In genomic region chr15:66505818-66506217, GRCh38 we compare ENCODE assay signal across 9 cellular contexts. TPM values are rescaled to one million over a fixed set of nuclear protein-coding genes. Genes with fewer than 3 reads are reported as not detected.
DNase-seq lines count a peak whose midpoint lies in the region; TF ChIP-seq lines count a peak whose summit lies in the region.
"Had no signal": no experiment of that assay in that cellular context is flagged by ENCODE, and none has a peak within 500 bp of the region (broad histone marks: within the 10 kb centered on the region; RNA-seq: fewer than 3 reads in every experiment).

No MANE protein-coding gene starts in this region.

- H3K4me2 ChIP-seq in mesendoderm (ENCODE audit: low read length): peak overlapping the region; percentile 89

- H3K4me3 ChIP-seq in HUES48 (ENCODE audit: low read depth, low read length) (peak overlapping the region; percentile 98), mesendoderm (ENCODE audit: low read length) (peak overlapping the region; percentile 99)

- CTCF ChIA-PET in MCF 10A (lab: Yijun Ruan, JAX): no interaction called here

- H4K5ac ChIP-seq in mesendoderm (ENCODE audit: low read length): no peak overlapping the region

- no peak overlapping the region for H3K23ac ChIP-seq in mesendoderm (ENCODE audit: low read length)

- H2BK15ac ChIP-seq in mesendoderm (replicated peaks; ENCODE audit: low read depth): no peak overlapping the region

- peaks cover 49% of the 10 kb centered on the region for H3K36me3 ChIP-seq in HUES48 (ENCODE audit: control insufficient read depth, insufficient read depth, low read length)
- peaks cover 4% of the 10 kb centered on the region for H3K36me3 ChIP-seq in mesendoderm (ENCODE audit: control insufficient read depth, insufficient read depth, low read length)

- H3K9me3 Mint-ChIP-seq in MCF 10A (ENCODE audit: unreplicated experiment): no peaks in the 10 kb centered on the region

- no peaks in the 10 kb centered on the region for H3K27me3 Mint-ChIP-seq in MCF 10A (ENCODE audit: insufficient read depth, unreplicated experiment)

- H2BK120ac ChIP-seq in mesendoderm (ENCODE audit: low read depth, low read length): no peak overlapping the region

- peaks cover 6% of the 10 kb centered on the region for H3K79me1 ChIP-seq in mesendoderm (ENCODE audit: low read length)

- peak overlapping the region; percentile 99 for H3K56ac ChIP-seq in mesendoderm (ENCODE audit: low read length)

- peak overlapping the region; percentile 83 for H3K4me3 Mint-ChIP-seq in MCF 10A (ENCODE audit: unreplicated experiment)

- no peak overlapping the region for H3K4ac ChIP-seq in mesendoderm (ENCODE audit: low read depth, low read length)

- H2AK5ac ChIP-seq in mesendoderm (ENCODE audit: low read length): no peak overlapping the region

- POLR2A ChIA-PET in MCF 10A (lab: Yijun Ruan, JAX): interaction anchor here (0.6 to 3.7 kb wide), 27 partner anchors 9 to 1227 kb away, joined by 3 to 90 read pairs (median 4); partner anchors contain the start of genes MAP2K1 and MAP2K5

- no CpG with 5 or more reads among the region's 4 CpGs for WGBS in mesendoderm (ENCODE audit: extremely low coverage, insufficient coverage, low lambda C conversion rate)

- peak overlapping the region; percentile 97 for H3K27ac ChIP-seq in 22Rv1
- peak overlapping the region; percentile 92 for H3K27ac ChIP-seq in HUES48 (ENCODE audit: low read depth, low read length)
- H3K27ac ChIP-seq in mesendoderm (ENCODE audit: low read depth, low read length): peak overlapping the region; percentile 71

- no peaks in the 10 kb centered on the region for H3K27me3 ChIP-seq in HUES48 (ENCODE audit: control insufficient read depth, insufficient read depth, low read length)
- H3K27me3 ChIP-seq in mesendoderm (ENCODE audit: insufficient read depth, low read length, poor library complexity): no peaks in the 10 kb centered on the region

- peak overlapping the region; percentile 94 for H3K27ac Mint-ChIP-seq in MCF 10A (ENCODE audit: low read depth, unreplicated experiment)

- H3K4me1 ChIP-seq in HUES48 (ENCODE audit: control insufficient read depth, insufficient read depth, low read length) (peaks cover 12% of the 10 kb centered on the region; the same call in 1 of the 2 replicates), mesendoderm (ENCODE audit: control insufficient read depth, low read depth, low read length) (peaks cover 3% of the 10 kb centered on the region)

- peaks cover 41% of the 10 kb centered on the region for H3K36me3 Mint-ChIP-seq in MCF 10A (ENCODE audit: insufficient read depth, unreplicated experiment)

- DNase-seq in MCF 10A (ENCODE audit: unreplicated experiment) (no peak), mesendoderm (no peak), DMS 273 treated with DMSO at 0.1 percent for 48 hours (lab: John Stamatoyannopoulos, UW) (no peak), NCI-H187 treated with DMSO at 0.1 percent for 48 hours (lab: John Stamatoyannopoulos, UW) (no peak), NCI-H2081 (lab: John Stamatoyannopoulos, UW) (no peak), HUDEP-2 (lab: John Stamatoyannopoulos, UW; ENCODE audit: unreplicated experiment in 76 of 76) (no peak)
- DNase-seq: NCI-H1930 had no signal

- H3K79me2 ChIP-seq in mesendoderm (ENCODE audit: control insufficient read depth, insufficient read depth, low read length): peaks cover 46% of the 10 kb centered on the region

- intact Hi-C loops in MCF 10A (cut with micrococcal nuclease): loop anchor here (2.0 kb wide), 1 partner anchor 61 kb away; no protein-coding TSS in a partner anchor

- H3K9me3 ChIP-seq in HUES48 (ENCODE audit: control insufficient read depth, insufficient read depth, low read length): no peaks in the 10 kb centered on the region

- no peak overlapping the region for H4K8ac ChIP-seq in mesendoderm (ENCODE audit: low read depth, low read length)

- BruUV-seq in MCF 10A (replicated peaks; lab: Mats Ljungman, UMichigan): no TSS peak

- H3K18ac ChIP-seq in mesendoderm (ENCODE audit: low read length): no peak overlapping the region

- H2BK5ac ChIP-seq in mesendoderm (ENCODE audit: low read length): no peak overlapping the region

- peaks cover 10% of the 10 kb centered on the region for H3K4me1 Mint-ChIP-seq in MCF 10A (ENCODE audit: insufficient read depth, unreplicated experiment)

- TF ChIP-seq CTCF in 22Rv1 (IDR thresholded peaks at IDR 0.05): no peak
- no peak for TF ChIP-seq CTCF in MCF 10A (IDR thresholded peaks at IDR 0.05; ENCODE audit: unreplicated experiment)

- peak overlapping the region; percentile 99 for H3K9ac ChIP-seq in HUES48 (ENCODE audit: low read depth, low read length)
- H3K9ac ChIP-seq in mesendoderm (ENCODE audit: low read length): peak overlapping the region; percentile 96

RNA-seq across cellular contexts. Expression of gene ZWILCH, which starts 0.7 kb away (rescaled TPM):
- 20.8 and 27.4 TPM in 2 replicates for total RNA-seq in MCF 10A (2022)
- polyA plus RNA-seq in mesendoderm (2013, experiment 1 of 2): 38.0 TPM
- polyA plus RNA-seq in mesendoderm (2013, experiment 2 of 2): 38.4 TPM

RNA-seq across cellular contexts. Expression of gene RPL4, which starts 1.2 kb away (rescaled TPM):
- 5,336 and 5,631 TPM in 2 replicates for total RNA-seq in MCF 10A (2022)
- 3,121 TPM for polyA plus RNA-seq in mesendoderm (2013, experiment 1 of 2)
- 3,136 TPM for polyA plus RNA-seq in mesendoderm (2013, experiment 2 of 2)

RNA-seq across cellular contexts. Expression of gene SNAPC5, which starts 8.3 kb away (rescaled TPM):
- total RNA-seq in MCF 10A (2022): 22.9 and 24.6 TPM in 2 replicates
- polyA plus RNA-seq in mesendoderm (2013, experiment 1 of 2): 13.6 TPM
- 13.7 TPM for polyA plus RNA-seq in mesendoderm (2013, experiment 2 of 2)

RNA-seq across cellular contexts. Expression of gene LCTL, which starts 60.0 kb away (rescaled TPM):
- total RNA-seq in MCF 10A (2022): not detected in 2 replicates
- polyA plus RNA-seq in mesendoderm (2013, experiment 1 of 2): 1.5 TPM
- polyA plus RNA-seq in mesendoderm (2013, experiment 2 of 2): 1.7 TPM
